16 cellular contexts compared by ENCODE assay signal in the genomic region with DNA sequence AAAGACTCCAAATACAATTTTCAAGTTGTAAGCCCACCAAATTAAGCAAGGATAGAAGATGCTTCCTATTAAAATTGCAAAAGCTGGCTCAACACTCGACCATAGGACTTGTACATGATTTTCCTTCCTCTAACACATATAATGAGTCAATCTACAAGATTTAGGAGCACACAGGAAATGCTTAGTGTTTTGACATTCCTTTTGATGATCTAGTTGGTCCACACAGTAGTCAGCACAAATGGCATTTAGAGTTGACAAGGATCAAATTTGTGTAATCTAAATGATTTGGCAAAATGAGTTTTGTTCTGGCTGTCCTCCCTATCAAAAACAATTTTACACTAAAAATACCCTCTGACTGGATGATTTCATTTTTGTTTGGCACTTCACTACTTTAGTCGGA.
DNase-seq lines count a peak whose midpoint lies in the region; ATAC-seq and TF ChIP-seq lines count a peak whose summit lies in the region.
"Had no signal": no experiment of that assay in that cellular context is flagged by ENCODE, and none has a peak within 500 bp of the region (broad histone marks: within the 10 kb centered on the region; RNA-seq: fewer than 3 reads in every experiment).

No MANE protein-coding gene starts in this region.

- H3K27ac Mint-ChIP-seq in MCF 10A (ENCODE audit: low read depth, unreplicated experiment): no peak overlapping the region
- H3K27ac Mint-ChIP-seq: activated naive CD8-positive, alpha-beta T cell treated with anti-CD3 and anti-CD28 coated beads, Interleukin-2, amount 10 ng/mL, durations not matched to agents 7 days and 5 days had no signal

- intact Hi-C loops in MCF 10A (cut with micrococcal nuclease): no loop called here
- intact Hi-C loops in breast epithelium (cut with DNase I; ENCODE audit: low total_unique reads): no loop called here
- intact Hi-C loops in posterior vena cava (cut with DNase I): no loop called here
- intact Hi-C loops in right lobe of liver (cut with DNase I): no loop called here

- DNase-seq in MCF 10A (ENCODE audit: unreplicated experiment) (peak; percentile 35), breast epithelium (ENCODE audit: low spot score in 2 of 2) (no peak), amniotic stem cell (lab: John Stamatoyannopoulos, UW) (peak; percentile 0), foreskin fibroblast (peak; percentile 70 to 77), posterior vena cava (ENCODE audit: low spot score) (no peak), right lobe of liver (no peak), SKM-1 (lab: John Stamatoyannopoulos, UW; ENCODE audit: unreplicated experiment) (no peak)
- no peak for DNase-seq in activated CD8-positive, alpha-beta memory T cell treated with anti-CD3 and anti-CD28 coated beads for 24 hours
- DNase-seq: 8988T; activated naive CD8-positive, alpha-beta T cell treated with anti-CD3 and anti-CD28 coated beads, Interleukin-2, amount 10 ng/mL, durations not matched to agents 7 days and 5 days; effector CD4-positive, alpha-beta T cell; NCI-H1694; stimulated activated CD8-positive, alpha-beta memory T cell treated with anti-CD3 and anti-CD28 coated beads, Interleukin-4, amount 100 ng/mL, for 48 hours; transverse colon had no signal

- H3K27me3 ChIP-seq in breast epithelium (no peaks in the 10 kb centered on the region), right lobe of liver (no peaks in the 10 kb centered on the region)
- H3K27me3 ChIP-seq: neutrophil, transverse colon had no signal

- TF ChIP-seq POLR2A in breast epithelium (IDR thresholded peaks at IDR 0.05) (no peak), right lobe of liver (IDR thresholded peaks at IDR 0.05) (no peak)

- no peaks in the 10 kb centered on the region for H3K4me1 Mint-ChIP-seq in MCF 10A (ENCODE audit: insufficient read depth, unreplicated experiment)
- H3K4me1 Mint-ChIP-seq: activated naive CD8-positive, alpha-beta T cell treated with anti-CD3 and anti-CD28 coated beads, Interleukin-2, amount 10 ng/mL, durations not matched to agents 7 days and 5 days had no signal

- 69% methylated on average over 2 of the region's 2 CpGs for WGBS in right lobe of liver (ENCODE audit: insufficient coverage, low coverage, low lambda C conversion rate, missing lambda C conversion rate)

- no peaks in the 10 kb centered on the region for H3K36me3 Mint-ChIP-seq in MCF 10A (ENCODE audit: insufficient read depth, unreplicated experiment)
- H3K36me3 Mint-ChIP-seq: activated naive CD8-positive, alpha-beta T cell treated with anti-CD3 and anti-CD28 coated beads, Interleukin-2, amount 10 ng/mL, durations not matched to agents 7 days and 5 days had no signal

- H3K4me1 ChIP-seq in breast epithelium (no peaks in the 10 kb centered on the region), right lobe of liver (no peaks in the 10 kb centered on the region)
- H3K4me1 ChIP-seq: transverse colon had no signal

- no peak overlapping the region for H3K4me3 Mint-ChIP-seq in MCF 10A (ENCODE audit: unreplicated experiment)
- H3K4me3 Mint-ChIP-seq: activated naive CD8-positive, alpha-beta T cell treated with anti-CD3 and anti-CD28 coated beads, Interleukin-2, amount 10 ng/mL, durations not matched to agents 7 days and 5 days had no signal

- POLR2A ChIA-PET in MCF 10A (lab: Yijun Ruan, JAX): no interaction called here

- ATAC-seq in right lobe of liver: no peak
- ATAC-seq: K562 had no signal

- BruUV-seq in MCF 10A (replicated peaks; lab: Mats Ljungman, UMichigan): no TSS peak

- H3K27me3 Mint-ChIP-seq in MCF 10A (ENCODE audit: insufficient read depth, unreplicated experiment): no peaks in the 10 kb centered on the region
- H3K27me3 Mint-ChIP-seq: activated naive CD8-positive, alpha-beta T cell treated with anti-CD3 and anti-CD28 coated beads, Interleukin-2, amount 10 ng/mL, durations not matched to agents 7 days and 5 days had no signal

- H3K36me3 ChIP-seq in breast epithelium (no peaks in the 10 kb centered on the region), right lobe of liver (no peaks in the 10 kb centered on the region)
- H3K36me3 ChIP-seq: neutrophil, transverse colon had no signal

- H3K27ac ChIP-seq in breast epithelium (no peak overlapping the region), right lobe of liver (no peak overlapping the region)
- H3K27ac ChIP-seq: neutrophil, transverse colon had no signal

- CTCF ChIA-PET in MCF 10A (lab: Yijun Ruan, JAX): no interaction called here

- H3K9me3 Mint-ChIP-seq in MCF 10A (ENCODE audit: unreplicated experiment): no peaks in the 10 kb centered on the region
- H3K9me3 Mint-ChIP-seq: activated naive CD8-positive, alpha-beta T cell treated with anti-CD3 and anti-CD28 coated beads, Interleukin-2, amount 10 ng/mL, durations not matched to agents 7 days and 5 days had no signal

- no peaks in the 10 kb centered on the region for H3K9me3 ChIP-seq in breast epithelium
- no peaks in the 10 kb centered on the region for H3K9me3 ChIP-seq in right lobe of liver
- H3K9me3 ChIP-seq: neutrophil, transverse colon had no signal

- TF ChIP-seq CTCF in MCF 10A (IDR thresholded peaks at IDR 0.05; ENCODE audit: unreplicated experiment) (no peak), breast epithelium (IDR thresholded peaks at IDR 0.05) (no peak), foreskin fibroblast (IDR thresholded peaks at IDR 0.05; ENCODE audit: low read depth, low read length) (no peak), right lobe of liver (IDR thresholded peaks at IDR 0.05) (no peak)

- H3K4me3 ChIP-seq in breast epithelium (no peak overlapping the region), foreskin fibroblast (ENCODE audit: low read depth in 1 of 2, low read length in 2 of 2) (no peak overlapping the region), right lobe of liver (no peak overlapping the region)
- H3K4me3 ChIP-seq: K562, transverse colon had no signal

Comparison
In these comparisons a context has a peak if more than half of its experiments do, and no peak if none do; other contexts are left out.
1. DNase-seq: peak in MCF 10A (single experiment), amniotic stem cell (single experiment) and foreskin fibroblast (2 of 2); none in breast epithelium (0 of 2), activated CD8-positive, alpha-beta memory T cell treated with anti-CD3 and anti-CD28 coated beads for 24 hours (single experiment), posterior vena cava (single experiment), right lobe of liver (0 of 3) and SKM-1 (single experiment).